ENCODE assay signal across 16 cellular contexts in genomic region chr6:226516-227073, GRCh38.
A peak's percentile ranks its signal among the peaks of the same experiment; 100 is the strongest.
DNase-seq lines count a peak whose midpoint lies in the region; ATAC-seq and TF ChIP-seq lines count a peak whose summit lies in the region.
"Had no signal": no experiment of that assay in that cellular context is flagged by ENCODE, and none has a peak within 500 bp of the region (broad histone marks: within the 10 kb centered on the region; RNA-seq: fewer than 3 reads in every experiment).

No MANE protein-coding gene starts in this region.

- peak overlapping the region; percentile 89 to 94 for H3K27ac Mint-ChIP-seq in natural killer cell treated with Interleukin-12 subunit alpha and Interleukin-12 subunit beta and Interleukin-15 and Interleukin-18, amount 100 ng/mL, for 72 hours
- H3K27ac Mint-ChIP-seq in natural killer cell (no peak overlapping the region), activated B cell treated with CpG ODN at 0.5 μM for 24 hours (peak overlapping the region; percentile 80), WTC11 (no peak overlapping the region)
- H3K27ac Mint-ChIP-seq: H9 had no signal

- peak overlapping the region; percentile 50 for H3K4me3 Mint-ChIP-seq in natural killer cell treated with Interleukin-12 subunit alpha and Interleukin-12 subunit beta and Interleukin-15 and Interleukin-18, amount 100 ng/mL, for 72 hours
- H3K4me3 Mint-ChIP-seq in natural killer cell: no peak overlapping the region
- H3K4me3 Mint-ChIP-seq in activated B cell treated with CpG ODN at 0.5 μM for 24 hours: peak overlapping the region; percentile 3
- H3K4me3 Mint-ChIP-seq in WTC11: no peak overlapping the region
- H3K4me3 Mint-ChIP-seq: H9 had no signal

- H3K9me3 ChIP-seq in upper lobe of right lung: no peaks in the 10 kb centered on the region

- no peaks in the 10 kb centered on the region for H3K36me3 ChIP-seq in upper lobe of right lung

- no peak overlapping the region for H3K27ac ChIP-seq in upper lobe of right lung
- H3K27ac ChIP-seq: KMS-11, SK-N-MC had no signal

- CTCF ChIA-PET in activated B cell treated with CpG ODN at 0.5 μM for 24 hours (lab: Charles Lee): interaction anchor here (0.8 to 3.6 kb wide), 26 partner anchors 9 to 1170 kb away, joined by 3 to 38 read pairs (median 4); partner anchors contain the start of gene IRF4
- CTCF ChIA-PET in WTC11 (lab: Charles Lee): interaction anchor here (3.4 kb wide), 1 partner anchor 9 kb away, joined by 23 read pairs; no protein-coding TSS in a partner anchor

- no peaks in the 10 kb centered on the region for H3K36me3 Mint-ChIP-seq in natural killer cell treated with Interleukin-12 subunit alpha and Interleukin-12 subunit beta and Interleukin-15 and Interleukin-18, amount 100 ng/mL, for 72 hours
- H3K36me3 Mint-ChIP-seq in natural killer cell: no peaks in the 10 kb centered on the region
- H3K36me3 Mint-ChIP-seq in activated B cell treated with CpG ODN at 0.5 μM for 24 hours (ENCODE audit: low read depth): no peaks in the 10 kb centered on the region
- no peaks in the 10 kb centered on the region for H3K36me3 Mint-ChIP-seq in WTC11

- no peaks in the 10 kb centered on the region for H3K27me3 Mint-ChIP-seq in natural killer cell treated with Interleukin-12 subunit alpha and Interleukin-12 subunit beta and Interleukin-15 and Interleukin-18, amount 100 ng/mL, for 72 hours
- H3K27me3 Mint-ChIP-seq in natural killer cell (ENCODE audit: low read depth in 2 of 2) (peaks cover 5 to 7% of the 10 kb centered on the region in 2 donors), activated B cell treated with CpG ODN at 0.5 μM for 24 hours (no peaks in the 10 kb centered on the region), WTC11 (ENCODE audit: low read depth) (no peaks in the 10 kb centered on the region; the same call in 1 of the 2 replicates)

- H3K4me1 ChIP-seq in upper lobe of right lung: peaks cover 5% of the 10 kb centered on the region

- intact Hi-C loops in natural killer cell (cut with micrococcal nuclease): no loop called here
- intact Hi-C loops in activated B cell treated with CpG ODN at 0.5 μM for 24 hours (cut with micrococcal nuclease): loop anchor here (1.0 to 10.0 kb wide), 14 partner anchors 8 to 1170 kb away; partner anchors contain the start of gene IRF4
- intact Hi-C loops in upper lobe of right lung (cut with DNase I): no loop called here

- peaks cover 59 to 63% of the 10 kb centered on the region in 2 donors for H3K4me1 Mint-ChIP-seq in natural killer cell treated with Interleukin-12 subunit alpha and Interleukin-12 subunit beta and Interleukin-15 and Interleukin-18, amount 100 ng/mL, for 72 hours (ENCODE audit: low read depth in 2 of 2)
- peaks cover 10 to 11% of the 10 kb centered on the region in 2 donors for H3K4me1 Mint-ChIP-seq in natural killer cell
- peaks cover 73% of the 10 kb centered on the region for H3K4me1 Mint-ChIP-seq in activated B cell treated with CpG ODN at 0.5 μM for 24 hours
- peaks cover 15% of the 10 kb centered on the region for H3K4me1 Mint-ChIP-seq in WTC11

- TF ChIP-seq CTCF in natural killer cell (IDR thresholded peaks at IDR 0.05): no peak
- TF ChIP-seq CTCF in activated B cell treated with CpG ODN at 0.5 μM for 24 hours (IDR thresholded peaks at IDR 0.05): no peak
- no peak for TF ChIP-seq CTCF in upper lobe of right lung (IDR thresholded peaks at IDR 0.05)
- TF ChIP-seq CTCF in WTC11 (IDR thresholded peaks at IDR 0.05): no peak

- POLR2A ChIA-PET in activated B cell treated with CpG ODN at 0.5 μM for 24 hours (lab: Charles Lee): interaction anchor here (0.7 to 6.5 kb wide), 20 partner anchors 10 to 263 kb away, joined by 3 to 106 read pairs (median 7); partner anchors contain the start of genes DUSP22 and IRF4
- POLR2A ChIA-PET in WTC11 (lab: Charles Lee): no interaction called here

- no peaks in the 10 kb centered on the region for H3K9me3 Mint-ChIP-seq in natural killer cell treated with Interleukin-12 subunit alpha and Interleukin-12 subunit beta and Interleukin-15 and Interleukin-18, amount 100 ng/mL, for 72 hours
- H3K9me3 Mint-ChIP-seq in natural killer cell (no peaks in the 10 kb centered on the region), activated B cell treated with CpG ODN at 0.5 μM for 24 hours (no peaks in the 10 kb centered on the region), WTC11 (no peaks in the 10 kb centered on the region)

- DNase-seq in natural killer cell treated with Interleukin-12 subunit alpha and Interleukin-12 subunit beta and Interleukin-15 and Interleukin-18, amount 100 ng/mL, for 72 hours (ENCODE audit: low spot score): no peak
- DNase-seq in natural killer cell (no peak), activated B cell treated with CpG ODN at 0.5 μM for 24 hours (no peak), upper lobe of right lung (peak; percentile 13), dedifferentiated amniotic fluid mesenchymal stem cell (ENCODE audit: extremely low spot score) (no peak), WTC11 (ENCODE audit: low spot score) (no peak), LoVo (ENCODE audit: low spot score) (no peak)
- DNase-seq: AML-193; DND-41; foreskin melanocyte; H9; NCI-H1694 treated with DMSO at 0.1 percent for 48 hours; stimulated activated CD4-positive, alpha-beta T cell treated with anti-CD3 and anti-CD28 coated beads, Interleukin-4, amount 100 ng/mL, for 1 hour had no signal

- no peak overlapping the region for H3K4me3 ChIP-seq in upper lobe of right lung
- H3K4me3 ChIP-seq: SK-N-MC had no signal

- ATAC-seq in natural killer cell treated with Interleukin-12 subunit alpha and Interleukin-12 subunit beta and Interleukin-15 and Interleukin-18, amount 100 ng/mL, for 72 hours: no peak
- ATAC-seq in natural killer cell: no peak
- peak; percentile 21 for ATAC-seq in GM21619 (IDR thresholded peaks at IDR 0.05; ENCODE audit: unreplicated experiment)
- peak; percentile 5 for ATAC-seq in activated B cell treated with CpG ODN at 0.5 μM for 24 hours (ENCODE audit: low read depth)
- no peak for ATAC-seq in upper lobe of right lung
- no peak for ATAC-seq in WTC11

- no peaks in the 10 kb centered on the region for H3K27me3 ChIP-seq in upper lobe of right lung

TF ChIP-seq in WTC11, 78 proteins besides CTCF, POLR2A, EP300 and RAD21 (continues in another document):
- TF ChIP-seq HMGA2 (CRISPR knock-in tag; IDR thresholded peaks at IDR 0.05) (no peak), JUN (CRISPR knock-in tag; IDR thresholded peaks at IDR 0.05) (no peak), HMGXB4 (CRISPR knock-in tag; IDR thresholded peaks at IDR 0.05) (no peak), MYBL2 (CRISPR knock-in tag; IDR thresholded peaks at IDR 0.05) (no peak), ETV6 (CRISPR knock-in tag; IDR thresholded peaks at IDR 0.05) (no peak), NFATC4 (CRISPR knock-in tag; IDR thresholded peaks at IDR 0.05) (no peak)
- TF ChIP-seq, protein P1, sequence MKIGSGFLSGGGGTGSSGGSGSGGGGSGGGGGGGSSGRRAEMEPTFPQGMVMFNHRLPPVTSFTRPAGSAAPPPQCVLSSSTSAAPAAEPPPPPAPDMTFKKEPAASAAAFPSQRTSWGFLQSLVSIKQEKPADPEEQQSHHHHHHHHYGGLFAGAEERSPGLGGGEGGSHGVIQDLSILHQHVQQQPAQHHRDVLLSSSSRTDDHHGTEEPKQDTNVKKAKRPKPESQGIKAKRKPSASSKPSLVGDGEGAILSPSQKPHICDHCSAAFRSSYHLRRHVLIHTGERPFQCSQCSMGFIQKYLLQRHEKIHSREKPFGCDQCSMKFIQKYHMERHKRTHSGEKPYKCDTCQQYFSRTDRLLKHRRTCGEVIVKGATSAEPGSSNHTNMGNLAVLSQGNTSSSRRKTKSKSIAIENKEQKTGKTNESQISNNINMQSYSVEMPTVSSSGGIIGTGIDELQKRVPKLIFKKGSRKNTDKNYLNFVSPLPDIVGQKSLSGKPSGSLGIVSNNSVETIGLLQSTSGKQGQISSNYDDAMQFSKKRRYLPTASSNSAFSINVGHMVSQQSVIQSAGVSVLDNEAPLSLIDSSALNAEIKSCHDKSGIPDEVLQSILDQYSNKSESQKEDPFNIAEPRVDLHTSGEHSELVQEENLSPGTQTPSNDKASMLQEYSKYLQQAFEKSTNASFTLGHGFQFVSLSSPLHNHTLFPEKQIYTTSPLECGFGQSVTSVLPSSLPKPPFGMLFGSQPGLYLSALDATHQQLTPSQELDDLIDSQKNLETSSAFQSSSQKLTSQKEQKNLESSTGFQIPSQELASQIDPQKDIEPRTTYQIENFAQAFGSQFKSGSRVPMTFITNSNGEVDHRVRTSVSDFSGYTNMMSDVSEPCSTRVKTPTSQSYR (CRISPR knock-in tag; IDR thresholded peaks at IDR 0.05): no peak

Comparison
In these comparisons a context has a peak if more than half of its experiments do, and no peak if none do; other contexts are left out.
1. H3K27ac Mint-ChIP-seq: peak in natural killer cell treated with Interleukin-12 subunit alpha and Interleukin-12 subunit beta and Interleukin-15 and Interleukin-18, amount 100 ng/mL, for 72 hours (2 of 2) and activated B cell treated with CpG ODN at 0.5 μM for 24 hours (single experiment); none in natural killer cell (0 of 2) and WTC11 (single experiment).
2. H3K4me3 Mint-ChIP-seq: peak in natural killer cell treated with Interleukin-12 subunit alpha and Interleukin-12 subunit beta and Interleukin-15 and Interleukin-18, amount 100 ng/mL, for 72 hours (single experiment) and activated B cell treated with CpG ODN at 0.5 μM for 24 hours (single experiment); none in natural killer cell (single experiment) and WTC11 (single experiment).
3. ATAC-seq: peak in GM21619 (single experiment) and activated B cell treated with CpG ODN at 0.5 μM for 24 hours (single experiment); none in natural killer cell treated with Interleukin-12 subunit alpha and Interleukin-12 subunit beta and Interleukin-15 and Interleukin-18, amount 100 ng/mL, for 72 hours (0 of 2), natural killer cell (0 of 3), upper lobe of right lung (single experiment) and WTC11 (single experiment).